ENCODE assay signal across 15 cellular contexts in genomic region chr5:14296533-14297331, GRCh38.
DNase-seq lines count a peak whose midpoint lies in the region; TF ChIP-seq lines count a peak whose summit lies in the region.
"Had no signal": no experiment of that assay in that cellular context is flagged by ENCODE, and none has a peak within 500 bp of the region (broad histone marks: within the 10 kb centered on the region; RNA-seq: fewer than 3 reads in every experiment).

No MANE protein-coding gene starts in this region.

- H3K9me3 ChIP-seq in endocrine pancreas (ENCODE audit: control insufficient read depth, low read length) = no peaks in the 10 kb centered on the region
- H3K9me3 ChIP-seq: BE2C, HAP-1, SJSA1 had no signal

- TF ChIP-seq CTCF in lower leg skin (IDR thresholded peaks at IDR 0.05) = no peak

- no peaks in the 10 kb centered on the region for H3K36me3 ChIP-seq in endocrine pancreas (ENCODE audit: control insufficient read depth, insufficient read depth, low read length)

- intact Hi-C loops in lower leg skin (cut with DNase I; ENCODE audit: low total_unique reads) = no loop called here

- no peak for TF ChIP-seq POLR2A in lower leg skin (IDR thresholded peaks at IDR 0.05)

- H3K4me3 ChIP-seq in endocrine pancreas (ENCODE audit: control insufficient read depth, insufficient read depth, low read length) (peak overlapping the region; percentile 20), lower leg skin (ENCODE audit: low read depth, poor library complexity, severe bottlenecking) (no peak overlapping the region)
- H3K4me3 ChIP-seq: HAP-1, SJSA1 had no signal

- peaks cover 22% of the 10 kb centered on the region for H3K4me1 ChIP-seq in endocrine pancreas (ENCODE audit: control insufficient read depth, insufficient read depth, low read length)
- H3K4me1 ChIP-seq: HAP-1, SJSA1 had no signal

- H3K27me3 ChIP-seq in endocrine pancreas (ENCODE audit: control insufficient read depth, insufficient read depth, low read length) = no peaks in the 10 kb centered on the region
- H3K27me3 ChIP-seq: BE2C, foreskin keratinocyte, SJSA1 had no signal

- no peak overlapping the region for H3K9ac ChIP-seq in endocrine pancreas (ENCODE audit: control insufficient read depth, insufficient read depth, low read length)

- peak; percentile 29 for DNase-seq in GM03348 (ENCODE audit: low spot score)
- DNase-seq in NCI-H2171 (lab: John Stamatoyannopoulos, UW) = peak; percentile 77
- peak; percentile 46 for DNase-seq in middle frontal gyrus (ENCODE audit: extremely low spot score, low spot score)
- no peak for DNase-seq in activated CD8-positive, alpha-beta memory T cell treated with anti-CD3 and anti-CD28 coated beads, Interleukin-2, amount 50 U/mL, for 4 hours
- DNase-seq in stimulated activated CD4-positive, alpha-beta T cell treated with anti-CD3 and anti-CD28 coated beads, Interleukin-4, amount 100 ng/mL, for 1 hour = no peak
- no peak for DNase-seq in SK-N-DZ (ENCODE audit: low spot score)
- DNase-seq in lower leg skin (ENCODE audit: low spot score in 2 of 2) = no peak
- DNase-seq: activated CD4-positive, alpha-beta memory T cell treated with anti-CD3 and anti-CD28 coated beads for 36 hours; BE2C; foreskin keratinocyte; immature natural killer cell; NCI-H1417 had no signal

- WGBS in lower leg skin, 2 donors = 60 to 66% methylated on average over 14 of the region's 14 CpGs

Comparison
In these comparisons a context has a peak if more than half of its experiments do, and no peak if none do; other contexts are left out.
1. DNase-seq: peak in GM03348 (single experiment), NCI-H2171 (single experiment) and middle frontal gyrus (single experiment); none in activated CD8-positive, alpha-beta memory T cell treated with anti-CD3 and anti-CD28 coated beads, Interleukin-2, amount 50 U/mL, for 4 hours (single experiment), stimulated activated CD4-positive, alpha-beta T cell treated with anti-CD3 and anti-CD28 coated beads, Interleukin-4, amount 100 ng/mL, for 1 hour (single experiment), SK-N-DZ (single experiment) and lower leg skin (0 of 2).